8 cellular contexts compared by ENCODE assay signal in the genomic region with DNA sequence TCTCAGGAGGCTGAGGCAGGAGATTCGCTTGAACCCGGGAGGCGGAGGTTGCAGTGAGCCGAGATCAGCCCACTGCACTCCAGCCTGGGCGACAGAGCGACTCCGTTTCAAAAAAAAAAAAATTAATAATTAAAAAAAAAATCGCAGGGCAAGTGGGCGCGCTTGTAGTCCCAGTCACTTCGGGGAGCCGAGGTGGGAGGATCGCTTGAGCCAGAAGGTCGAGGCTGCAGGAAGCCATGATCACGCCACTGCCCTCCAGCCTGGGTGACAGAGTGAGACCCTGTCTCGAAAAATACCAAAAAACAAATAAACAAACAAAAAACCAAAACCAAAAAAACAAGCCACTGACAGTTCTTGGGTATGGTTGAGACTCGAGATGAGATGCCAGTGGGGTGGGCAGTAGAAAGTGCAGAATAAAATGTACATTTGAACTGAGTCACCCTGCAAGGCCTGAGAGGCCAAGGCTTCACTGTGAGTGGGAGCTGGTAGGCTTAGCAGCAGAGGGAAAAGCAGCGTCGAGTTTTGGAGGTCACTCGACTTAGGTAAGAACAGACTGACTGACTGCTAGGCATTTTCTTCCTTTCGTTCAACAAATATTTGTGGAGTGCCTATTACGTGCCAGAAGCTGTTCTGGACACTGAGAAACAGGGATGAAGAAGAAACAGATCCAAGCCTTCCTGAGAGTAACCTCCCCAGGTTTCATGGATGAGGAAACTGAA. TPM values are rescaled to one million over a fixed set of nuclear protein-coding genes. Genes with fewer than 3 reads are reported as not detected.
DNase-seq lines count a peak whose midpoint lies in the region; ATAC-seq, FAIRE-seq and TF ChIP-seq lines count a peak whose summit lies in the region.

No MANE protein-coding gene starts in this region.

- SMC1A ChIA-PET in GM12878 (lab: Charles Lee; ENCODE audit: uncharacterized antibody, unreplicated experiment): interaction anchor here (0.6 to 7.1 kb wide), 5 partner anchors 10 to 239 kb away, joined by 3 to 83 read pairs (median 37); a partner anchor contains a TSS

- dilution Hi-C loops in IMR-90 (cut with HindIII; ENCODE audit: low sequenced_read_pairs, unreplicated experiment): no loop called here

- H3K4me1 ChIP-seq in IMR-90 (ENCODE audit: control insufficient read depth, insufficient read depth, low read length) (peaks cover 6% of the 10 kb centered on the region), GM12878 (ENCODE audit: control insufficient read depth, insufficient read depth, low read length) (peaks cover 15% of the 10 kb centered on the region), mesendoderm (ENCODE audit: control insufficient read depth, low read depth, low read length) (peaks cover 3% of the 10 kb centered on the region), tibial nerve (peaks cover 0 to 35% (median 18%) of the 10 kb centered on the region in 4 donors)

- H3K18ac ChIP-seq in IMR-90 (ENCODE audit: low read depth, low read length): peak overlapping the region; percentile 70
- peak overlapping the region; percentile 6 for H3K18ac ChIP-seq in mesendoderm (ENCODE audit: low read length)

- TF ChIP-seq CTCF in GM12875 (IDR thresholded peaks at IDR 0.05; ENCODE audit: borderline replicate concordance, insufficient read depth, low read depth, low read length): no peak
- TF ChIP-seq CTCF in IMR-90 (conservative IDR thresholded peaks at IDR 0.05; ENCODE audit: low read depth, low read length): no peak
- TF ChIP-seq CTCF in GM12878 (IDR thresholded peaks at IDR 0.05 in 2 of 3, conservative IDR thresholded peaks at IDR 0.05 in 1 of 3; ENCODE audit: control insufficient read depth in 2 of 3, extremely low read depth in 1 of 3, insufficient read depth in 1 of 3, low read depth in 3 of 3, low read length in 3 of 3): no peak
- TF ChIP-seq CTCF in tibial nerve (IDR thresholded peaks at IDR 0.05): no peak

- BruUV-seq in IMR-90 (replicated peaks; lab: Mats Ljungman, UMichigan) (no TSS peak), GM12878 (replicated peaks; lab: Mats Ljungman, UMichigan) (TSS peak; percentile 97)

- ATAC-seq in IMR-90 (ENCODE audit: low read depth) (peak; percentile 2), GM12878 (no peak), HG03175 (IDR thresholded peaks at IDR 0.05; ENCODE audit: unreplicated experiment) (no peak)

- H4K8ac ChIP-seq in IMR-90 (ENCODE audit: low read depth in 2 of 2, low read length in 2 of 2) (peak overlapping the region; percentile 90 to 91), mesendoderm (ENCODE audit: low read depth, low read length) (no peak overlapping the region)

- POLR2A ChIA-PET in IMR-90 (lab: Charles Lee; ENCODE audit: unreplicated experiment) (interaction anchor here (0.6 to 2.6 kb wide), 5 partner anchors 7 to 81 kb away, joined by 3 to 28 read pairs (median 5); a partner anchor contains a TSS), GM12878 (lab: Charles Lee) (interaction anchor here (0.8 to 7.0 kb wide), 8 partner anchors 8 to 375 kb away, joined by 3 to 95 read pairs (median 6); a partner anchor contains a TSS)

- H2AFZ ChIP-seq in IMR-90 (replicated peaks; ENCODE audit: low read length, poor library complexity) (peak overlapping the region; percentile 89), GM12878 (ENCODE audit: control insufficient read depth, low read depth, low read length) (peak overlapping the region; percentile 97)

- peak overlapping the region; percentile 51 for H2BK15ac ChIP-seq in IMR-90 (ENCODE audit: low read depth, low read length)
- no peak overlapping the region for H2BK15ac ChIP-seq in mesendoderm (replicated peaks; ENCODE audit: low read depth)

- CTCF ChIA-PET in IMR-90 (lab: Yijun Ruan, JAX) (interaction anchor here (1.0 kb wide), 1 partner anchor 52 kb away, joined by 3 read pairs; no protein-coding TSS in a partner anchor), GM12878 (lab: Yijun Ruan, JAX) (interaction anchor here (1.6 to 4.3 kb wide), 3 partner anchors 9 to 150 kb away, joined by 7 to 31 read pairs (median 8); a partner anchor contains a TSS)

- peak overlapping the region; percentile 2 for H2AK9ac ChIP-seq in IMR-90 (replicated peaks; ENCODE audit: low read depth, low read length, poor library complexity)

- peaks cover 0 to 27% of the 10 kb centered on the region in 2 experiments; a peak in 3 of 4 replicates for H3K79me1 ChIP-seq in IMR-90 (ENCODE audit: low read depth in 1 of 2, low read length in 2 of 2)
- H3K79me1 ChIP-seq in mesendoderm (ENCODE audit: low read length): peaks cover 3% of the 10 kb centered on the region

- H2AK5ac ChIP-seq in IMR-90 (ENCODE audit: low read depth, low read length) (peak overlapping the region; percentile 68), mesendoderm (ENCODE audit: low read length) (no peak overlapping the region)

- peak overlapping the region; percentile 81 for H3K14ac ChIP-seq in IMR-90 (replicated peaks; ENCODE audit: low read depth, low read length)

- intact Hi-C loops in IMR-90 (cut with micrococcal nuclease): loop anchor here (1.0 to 10.0 kb wide), 2 partner anchors 9 to 241 kb away; a partner anchor contains a TSS
- intact Hi-C loops in GM12878 (cut with micrococcal nuclease; ENCODE audit: unreplicated experiment): loop anchor here (1.0 to 10.0 kb wide), 3 partner anchors 9 to 131 kb away; a partner anchor contains a TSS

- no peak for DNase-seq in IMR-90
- no peak for DNase-seq in GM12878 (ENCODE audit: low read depth, low spot score)
- DNase-seq in mesendoderm: no peak
- peak in 1 of 2 donors; percentile 18 for DNase-seq in tibial nerve (ENCODE audit: low spot score in 2 of 2)
- no peak for DNase-seq in DMS 273 (lab: John Stamatoyannopoulos, UW; ENCODE audit: unreplicated experiment)
- no peak for DNase-seq in A172 (ENCODE audit: low spot score)

- TF ChIP-seq EP300 in GM12878 (IDR thresholded peaks at IDR 0.05; ENCODE audit: borderline replicate concordance in 1 of 2, control insufficient read depth in 1 of 2, low read depth in 2 of 2, low read length in 2 of 2) (no peak), tibial nerve (IDR thresholded peaks at IDR 0.05) (no peak)

- H4K20me1 ChIP-seq in IMR-90 (ENCODE audit: insufficient read depth, low read length) (peaks cover 40% of the 10 kb centered on the region), GM12878 (ENCODE audit: control insufficient read depth, insufficient read depth) (peaks cover 11% of the 10 kb centered on the region; the same call in 1 of the 2 replicates)

- FAIRE-seq in GM12878 (lab: Jason Lieb, UNC): no peak

- H3K36me3 ChIP-seq in IMR-90 (ENCODE audit: control insufficient read depth, insufficient read depth, low read length): peaks cover 16% of the 10 kb centered on the region
- peaks cover 7 to 20% of the 10 kb centered on the region in 2 experiments for H3K36me3 ChIP-seq in GM12878 (ENCODE audit: control insufficient read depth in 2 of 2, insufficient read depth in 2 of 2, low read length in 1 of 2)
- peaks cover 2% of the 10 kb centered on the region for H3K36me3 ChIP-seq in mesendoderm (ENCODE audit: control insufficient read depth, insufficient read depth, low read length)
- peaks cover 0 to 19% (median 0%) of the 10 kb centered on the region in 3 donors for H3K36me3 ChIP-seq in tibial nerve

- peak overlapping the region; percentile 75 for H3K4me2 ChIP-seq in IMR-90 (ENCODE audit: low read depth, low read length)
- peak overlapping the region; percentile 84 for H3K4me2 ChIP-seq in GM12878 (ENCODE audit: control insufficient read depth, insufficient read depth)
- peak overlapping the region; percentile 35 for H3K4me2 ChIP-seq in mesendoderm (ENCODE audit: low read length)

- H3K56ac ChIP-seq in IMR-90 (ENCODE audit: extremely low read depth, insufficient read depth, low read length): peak overlapping the region; percentile 85
- peak overlapping the region; percentile 92 for H3K56ac ChIP-seq in mesendoderm (ENCODE audit: low read length)

- H3K9ac ChIP-seq in IMR-90 (ENCODE audit: low read depth, low read length) (peak overlapping the region; percentile 48), GM12878 (ENCODE audit: control insufficient read depth, insufficient read depth, low read length) (peak overlapping the region; percentile 47), mesendoderm (ENCODE audit: low read length) (peak overlapping the region; percentile 74)

- peak overlapping the region; percentile 51 for H2BK20ac ChIP-seq in IMR-90 (ENCODE audit: low read depth, low read length)

- in situ Hi-C loops in IMR-90 (cut with MboI; ENCODE audit: low sequenced_read_pairs) (no loop called here), GM12878 (cut with MboI) (no loop called here)

- H2BK5ac ChIP-seq in IMR-90 (ENCODE audit: low read depth, low read length, poor library complexity, severe bottlenecking): peak overlapping the region; percentile 82
- peak overlapping the region; percentile 32 for H2BK5ac ChIP-seq in mesendoderm (ENCODE audit: low read length)

- peak overlapping the region; percentile 47 for H4K5ac ChIP-seq in IMR-90 (ENCODE audit: low read depth, low read length)
- no peak overlapping the region for H4K5ac ChIP-seq in mesendoderm (ENCODE audit: low read length)

- H3K27me3 ChIP-seq in IMR-90 (ENCODE audit: control insufficient read depth, insufficient read depth, low read length): no peaks in the 10 kb centered on the region
- H3K27me3 ChIP-seq in GM12878 (replicated peaks in 1 of 2; ENCODE audit: control insufficient read depth in 2 of 2, insufficient read depth in 2 of 2, low read length in 1 of 2): no peaks in the 10 kb centered on the region
- no peaks in the 10 kb centered on the region for H3K27me3 ChIP-seq in mesendoderm (ENCODE audit: insufficient read depth, low read length, poor library complexity)
- H3K27me3 ChIP-seq in tibial nerve: no peaks in the 10 kb centered on the region

- peak overlapping the region; percentile 84 for H3K23ac ChIP-seq in IMR-90 (ENCODE audit: low read depth, low read length)
- H3K23ac ChIP-seq in mesendoderm (ENCODE audit: low read length): no peak overlapping the region

- H3K9me3 ChIP-seq in IMR-90 (ENCODE audit: control insufficient read depth, insufficient read depth, low read length) (no peaks in the 10 kb centered on the region), GM12878 (replicated peaks; ENCODE audit: control insufficient read depth, insufficient read depth, low read length) (no peaks in the 10 kb centered on the region; the same call in 2 of the 3 replicates), tibial nerve (no peaks in the 10 kb centered on the region)

- TF ChIP-seq RAD21 in IMR-90 (IDR thresholded peaks at IDR 0.05; ENCODE audit: low read length) (no peak), GM12878 (IDR thresholded peaks at IDR 0.05; ENCODE audit: insufficient read depth, low read depth, low read length) (no peak)

- TF ChIP-seq POLR2A in IMR-90 (IDR thresholded peaks at IDR 0.05; ENCODE audit: low read depth, low read length) (no peak), GM12878 (IDR thresholded peaks at IDR 0.05; ENCODE audit: low read depth, low read length) (no peak), tibial nerve (IDR thresholded peaks at IDR 0.05) (no peak)

- peak overlapping the region; percentile 79 for H2BK120ac ChIP-seq in IMR-90 (ENCODE audit: low read depth, low read length)
- H2BK120ac ChIP-seq in mesendoderm (ENCODE audit: low read depth, low read length): no peak overlapping the region

- no CpG with 5 or more reads among the region's 22 CpGs for WGBS in IMR-90 (ENCODE audit: extremely low coverage in 2 of 2, insufficient read length in 1 of 2), 2 experiments
- WGBS in GM12878 (ENCODE audit: insufficient coverage, insufficient replicate concordance, low lambda C conversion rate, missing lambda C conversion rate): 77% methylated on average over 22 of the region's 22 CpGs
- no CpG with 5 or more reads among the region's 22 CpGs for WGBS in mesendoderm (ENCODE audit: extremely low coverage, insufficient coverage, low lambda C conversion rate)
- 74 to 75% methylated on average over 22 of the region's 22 CpGs for WGBS in tibial nerve, 2 donors

- H3K4ac ChIP-seq in IMR-90 (ENCODE audit: low read depth, low read length) (peak overlapping the region; percentile 77), mesendoderm (ENCODE audit: low read depth, low read length) (peak overlapping the region; percentile 58)

- H3K9me1 ChIP-seq in IMR-90 (ENCODE audit: insufficient read depth, low read length): no peaks in the 10 kb centered on the region

- RAD21 ChIA-PET in GM12878 (lab: Charles Lee; ENCODE audit: unreplicated experiment): interaction anchor here (0.6 to 6.2 kb wide), 11 partner anchors 10 to 240 kb away, joined by 3 to 39 read pairs (median 5); a partner anchor contains a TSS

- peaks cover 51% of the 10 kb centered on the region for H3K79me2 ChIP-seq in GM12878 (ENCODE audit: control insufficient read depth, insufficient read depth, low read length)
- H3K79me2 ChIP-seq in mesendoderm (ENCODE audit: control insufficient read depth, insufficient read depth, low read length): peaks cover 23% of the 10 kb centered on the region

- peak overlapping the region; percentile 84 for H4K91ac ChIP-seq in IMR-90 (ENCODE audit: insufficient read depth, low read depth, low read length)

- H3K27ac ChIP-seq in IMR-90 (ENCODE audit: insufficient read depth, low read length) (peak overlapping the region; percentile 90), GM12878 (ENCODE audit: control insufficient read depth, insufficient read depth) (peak overlapping the region; percentile 95), mesendoderm (ENCODE audit: low read depth, low read length) (peak overlapping the region; percentile 49), tibial nerve (peak overlapping the region; percentile 84 to 99 (median 94))

- peak overlapping the region; percentile 96 for H3K4me3 ChIP-seq in GM12875 (ENCODE audit: low read depth, low read length)
- peak overlapping the region; percentile 12 for H3K4me3 ChIP-seq in IMR-90 (ENCODE audit: insufficient read depth, low read depth, low read length)
- H3K4me3 ChIP-seq in GM12878: peak overlapping the region; percentile 30; the same call in 1 of the 2 replicates
- no peak overlapping the region for H3K4me3 ChIP-seq in mesendoderm (ENCODE audit: low read length)
- H3K4me3 ChIP-seq in tibial nerve: peak overlapping the region; percentile 85 to 97 (median 94)

RNA-seq across cellular contexts. Expression of a gene that starts 0.6 kb away (rescaled TPM):
- total RNA-seq in IMR-90 (2012; rRNA removed) (1,735 and 2,567 TPM in 2 replicates), GM12878 (2014; rRNA removed) (773 and 871 TPM in 2 replicates), GM12878 (2014; rRNA removed; fragmentation: Illumina TruSeq; extraction: Trizol) (837 and 848 TPM in 2 replicates), GM12878 (2021) (908 and 930 TPM in 2 replicates), tibial nerve (100 to 1,000 TPM; 224 to 512 (median 347) TPM)
- polyA plus RNA-seq in IMR-90 (2012; rRNA removed) (1,293 and 1,813 TPM in 2 replicates), GM12878 (2011; rRNA removed) (2,251 and 3,921 TPM in 2 replicates), GM12878 (2014; fragmentation: Illumina TruSeq; extraction: Trizol) (2,208 and 3,132 TPM in 2 replicates), GM12878 (2014; fragmentation: Nextera tagmentation; extraction: Ambion mirVana) (1,000 to 10,000 TPM; 1,116 to 1,393 TPM), GM12878 (2014; rRNA removed) (1,219 and 1,341 TPM in 2 replicates), GM12878 (2016; fragmentation: Nextera tagmentation; extraction: Ambion mirVana) (1,000 to 10,000 TPM; 2,169 to 2,300 TPM)
- 253 and 291 TPM in 2 replicates for polyA plus RNA-seq in IMR-90 (2012; cell fraction: cytosol; rRNA removed)
- polyA plus RNA-seq in IMR-90 (2012; cell fraction: nucleus; rRNA removed; ENCODE audit: low replicate concordance): 157 and 790 TPM in 2 replicates
- total RNA-seq in GM12878 (2013; cell fraction: nucleolus; rRNA removed): 350 and 370 TPM in 2 replicates
- 1,009 TPM for polyA plus RNA-seq in GM12878 (2011; ENCODE audit: low read depth)
- 1,020 and 1,335 TPM in 2 replicates for polyA plus RNA-seq in GM12878 (2011; cell fraction: cytosol; rRNA removed)
- polyA plus RNA-seq in GM12878 (2011; cell fraction: nucleus; rRNA removed): 741 and 953 TPM in 2 replicates
- polyA plus RNA-seq in GM12878 (2012): 1,447 and 1,839 TPM in 2 replicates
- 1,844 and 2,203 TPM in 2 replicates for polyA minus RNA-seq in GM12878 (2011; rRNA and poly(A)+ RNA removed)
- 733 and 746 TPM in 2 replicates for polyA minus RNA-seq in GM12878 (2011; cell fraction: cytosol; rRNA and poly(A)+ RNA removed)
- polyA minus RNA-seq in GM12878 (2011; cell fraction: nucleus; rRNA and poly(A)+ RNA removed): 267 and 339 TPM in 2 replicates
- 473 TPM for polyA plus RNA-seq in mesendoderm (2013, experiment 1 of 2)
- polyA plus RNA-seq in mesendoderm (2013, experiment 2 of 2): 463 TPM
- 872 and 1,087 TPM in 2 replicates for total RNA-seq in A172 (2014; rRNA removed; shearing (Covaris generic))

RNA-seq across cellular contexts. Expression of a gene that starts 18.4 kb away (rescaled TPM):
- total RNA-seq in IMR-90 (2012; rRNA removed) (not detected in 2 replicates), GM12878 (2014; rRNA removed) (not detected in 2 replicates), GM12878 (2014; rRNA removed; fragmentation: Illumina TruSeq; extraction: Trizol) (not detected in 2 replicates), GM12878 (2021) (not detected in 2 replicates), tibial nerve (not detected)
- polyA plus RNA-seq in IMR-90 (2012; rRNA removed) (not detected in 2 replicates), GM12878 (2011; rRNA removed) (not detected in 2 replicates), GM12878 (2014; fragmentation: Illumina TruSeq; extraction: Trizol) (0.04 TPM in 1 of 2 replicates, not detected in the other), GM12878 (2014; fragmentation: Nextera tagmentation; extraction: Ambion mirVana) (under 1 TPM in 1 of 2 experiments, not detected in 1; 0.16 TPM), GM12878 (2014; rRNA removed) (not detected in 2 replicates), GM12878 (2016; fragmentation: Nextera tagmentation; extraction: Ambion mirVana) (not detected)
- not detected in 2 replicates for polyA plus RNA-seq in IMR-90 (2012; cell fraction: cytosol; rRNA removed)
- not detected in 2 replicates for polyA plus RNA-seq in IMR-90 (2012; cell fraction: nucleus; rRNA removed; ENCODE audit: low replicate concordance)
- not detected in 2 replicates for total RNA-seq in GM12878 (2013; cell fraction: nucleolus; rRNA removed)
- not detected for polyA plus RNA-seq in GM12878 (2011; ENCODE audit: low read depth)
- polyA plus RNA-seq in GM12878 (2011; cell fraction: cytosol; rRNA removed): not detected in 2 replicates
- not detected in 2 replicates for polyA plus RNA-seq in GM12878 (2011; cell fraction: nucleus; rRNA removed)
- not detected in 2 replicates for polyA plus RNA-seq in GM12878 (2012)
- not detected in 2 replicates for polyA minus RNA-seq in GM12878 (2011; rRNA and poly(A)+ RNA removed)
- polyA minus RNA-seq in GM12878 (2011; cell fraction: cytosol; rRNA and poly(A)+ RNA removed): not detected in 2 replicates
- not detected in 2 replicates for polyA minus RNA-seq in GM12878 (2011; cell fraction: nucleus; rRNA and poly(A)+ RNA removed)
- polyA plus RNA-seq in mesendoderm (2013, experiment 1 of 2): 0.69 TPM
- 0.74 TPM for polyA plus RNA-seq in mesendoderm (2013, experiment 2 of 2)
- 0.64 and 2.9 TPM in 2 replicates for total RNA-seq in A172 (2014; rRNA removed; shearing (Covaris generic))
